In genomic region chr3:111797035-111797717, GRCh38 we compare ENCODE assay signal across 15 cellular contexts.
"Had no signal": no experiment of that assay in that cellular context is flagged by ENCODE, and none has a peak within 500 bp of the region (broad histone marks: within the 10 kb centered on the region; RNA-seq: fewer than 3 reads in every experiment).

No MANE protein-coding gene starts in this region.

- H3K4me3 ChIP-seq: breast epithelium, heart right ventricle, sigmoid colon, SK-N-MC had no signal

- H3K9me3 ChIP-seq: breast epithelium, heart right ventricle, sigmoid colon had no signal

- ATAC-seq: activated CD4-positive, CD25-positive, alpha-beta regulatory T cell treated with anti-CD3 and anti-CD28 coated beads, Interleukin-2, amount 50 U/mL, for 24 hours; activated CD8-positive, alpha-beta memory T cell treated with anti-CD3 and anti-CD28 coated beads, Interleukin-2, amount 10 ng/mL, durations not matched to agents 7 days and 5 days; heart right ventricle; left lobe of liver; T-helper 17 cell had no signal

- DNase-seq: activated CD4-positive, alpha-beta T cell treated with anti-CD3 and anti-CD28 coated beads, Interleukin-2, amount 50 U/mL, for 4 hours; activated CD8-positive, alpha-beta memory T cell treated with anti-CD3 and anti-CD28 coated beads, Interleukin-2, amount 10 ng/mL, durations not matched to agents 7 days and 5 days; activated effector memory CD4-positive, alpha-beta T cell treated with Interleukin-2 at 50 U/mL for 16 hours; activated T-cell treated with anti-CD3 and anti-CD28 coated beads, Interleukin-2, amount 50 U/mL, for 24 hours; anterior cingulate cortex; dermis blood vessel endothelial cell; heart right ventricle; sigmoid colon; stimulated activated CD4-positive, alpha-beta T cell treated with anti-CD3 and anti-CD28 coated beads, Interleukin-15, amount 100 ng/mL, for 24 hours; stimulated activated CD4-positive, alpha-beta T cell treated with anti-CD3 and anti-CD28 coated beads, Interleukin-4, amount 100 ng/mL, for 24 hours; T-helper 17 cell had no signal

- H3K27ac ChIP-seq: SK-N-MC had no signal

- H3K27me3 ChIP-seq: breast epithelium, heart right ventricle, sigmoid colon had no signal

- H3K36me3 ChIP-seq: breast epithelium, heart right ventricle, sigmoid colon had no signal
